Comparison of ENCODE assay signal across 13 cellular contexts in genomic region chr2:178553047-178553446, GRCh38.
DNase-seq lines count a peak whose midpoint lies in the region; ATAC-seq, FAIRE-seq and TF ChIP-seq lines count a peak whose summit lies in the region.
"Had no signal": no experiment of that assay in that cellular context is flagged by ENCODE, and none has a peak within 500 bp of the region (broad histone marks: within the 10 kb centered on the region; RNA-seq: fewer than 3 reads in every experiment).

No MANE protein-coding gene starts in this region.

- no peak for TF ChIP-seq POLR2A in H54 (IDR thresholded peaks at IDR 0.05; ENCODE audit: low read depth, low read length)

- ATAC-seq in HG03354 (IDR thresholded peaks at IDR 0.05; ENCODE audit: poor library complexity, severe bottlenecking, unreplicated experiment) (no peak), GM19452 (IDR thresholded peaks at IDR 0.05; ENCODE audit: unreplicated experiment) (no peak)
- ATAC-seq: activated CD4-positive, CD25-positive, alpha-beta regulatory T cell treated with anti-CD3 and anti-CD28 coated beads, Interleukin-2, amount 50 U/mL, for 24 hours had no signal

- DNase-seq in H54 (ENCODE audit: insufficient read length, low spot score) (peak; percentile 31), T1000 (lab: John Stamatoyannopoulos, UW) (peak; percentile 7), fibroblast of peridontal ligament (ENCODE audit: extremely low read depth) (peak; percentile 88), smooth muscle cell of the brain vasculature (ENCODE audit: low read depth, low spot score) (peak; percentile 6), DMS114 treated with DMSO at 0.1 percent for 48 hours (lab: John Stamatoyannopoulos, UW; ENCODE audit: unreplicated experiment) (no peak)
- DNase-seq: hippocampal formation, NCI-H1436 treated with DMSO at 0.1 percent for 48 hours, NCI-H82 had no signal

- peak; percentile 76 for FAIRE-seq in H54 (lab: Jason Lieb, UNC)
- FAIRE-seq: colon, G401.6 had no signal
